2 cellular contexts compared by ENCODE assay signal in genomic region chr2:189149981-189150380, GRCh38.
TF ChIP-seq lines count a peak whose summit lies in the region.

No MANE protein-coding gene starts in this region.

TF ChIP-seq in liver, 16 proteins besides CTCF, POLR2A, EP300 and RAD21 (continued from another document):
- TF ChIP-seq MAX (IDR thresholded peaks at IDR 0.05) (no peak), FOXA2 (IDR thresholded peaks at IDR 0.05) (no peak), HNF4G (IDR thresholded peaks at IDR 0.05) (no peak), NR2F2 (IDR thresholded peaks at IDR 0.05) (no peak), JUND (IDR thresholded peaks at IDR 0.05) (peak in 1 of 2 donors; percentile 14), SP1 (IDR thresholded peaks at IDR 0.05) (peak; percentile 36), FOXA1 (IDR thresholded peaks at IDR 0.05) (no peak), TAF1 (conservative IDR thresholded peaks at IDR 0.05) (no peak)
- TF ChIP-seq, protein P1, sequence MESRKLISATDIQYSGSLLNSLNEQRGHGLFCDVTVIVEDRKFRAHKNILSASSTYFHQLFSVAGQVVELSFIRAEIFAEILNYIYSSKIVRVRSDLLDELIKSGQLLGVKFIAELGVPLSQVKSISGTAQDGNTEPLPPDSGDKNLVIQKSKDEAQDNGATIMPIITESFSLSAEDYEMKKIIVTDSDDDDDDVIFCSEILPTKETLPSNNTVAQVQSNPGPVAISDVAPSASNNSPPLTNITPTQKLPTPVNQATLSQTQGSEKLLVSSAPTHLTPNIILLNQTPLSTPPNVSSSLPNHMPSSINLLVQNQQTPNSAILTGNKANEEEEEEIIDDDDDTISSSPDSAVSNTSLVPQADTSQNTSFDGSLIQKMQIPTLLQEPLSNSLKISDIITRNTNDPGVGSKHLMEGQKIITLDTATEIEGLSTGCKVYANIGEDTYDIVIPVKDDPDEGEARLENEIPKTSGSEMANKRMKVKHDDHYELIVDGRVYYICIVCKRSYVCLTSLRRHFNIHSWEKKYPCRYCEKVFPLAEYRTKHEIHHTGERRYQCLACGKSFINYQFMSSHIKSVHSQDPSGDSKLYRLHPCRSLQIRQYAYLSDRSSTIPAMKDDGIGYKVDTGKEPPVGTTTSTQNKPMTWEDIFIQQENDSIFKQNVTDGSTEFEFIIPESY (IDR thresholded peaks at IDR 0.05): no peak
TF ChIP-seq in liver: peak in this region for 3.

TF ChIP-seq in HepG2, 621 proteins besides CTCF, POLR2A, EP300 and RAD21 (continued from another document):
- TF ChIP-seq BCLAF1 (IDR thresholded peaks at IDR 0.05) (no peak), KDM5A (IDR thresholded peaks at IDR 0.05; ENCODE audit: borderline replicate concordance, low read length) (no peak), SIX1 (CRISPR knock-in tag; IDR thresholded peaks at IDR 0.05; ENCODE audit: borderline replicate concordance) (no peak), ZSCAN9 (CRISPR knock-in tag; IDR thresholded peaks at IDR 0.05; ENCODE audit: borderline replicate concordance) (no peak), ZKSCAN8 (CRISPR knock-in tag; IDR thresholded peaks at IDR 0.05; ENCODE audit: borderline replicate concordance) (no peak), KLF11 (CRISPR knock-in tag; IDR thresholded peaks at IDR 0.05) (no peak), MAX (IDR thresholded peaks at IDR 0.05) (no peak), LRRFIP1 (CRISPR knock-in tag; conservative IDR thresholded peaks at IDR 0.05) (no peak), TBX2 (CRISPR knock-in tag; IDR thresholded peaks at IDR 0.05; ENCODE audit: borderline replicate concordance) (no peak), FOXK1 (CRISPR knock-in tag; IDR thresholded peaks at IDR 0.05; ENCODE audit: borderline replicate concordance, low read depth) (no peak), ZNF234 (CRISPR knock-in tag; conservative IDR thresholded peaks at IDR 0.05) (no peak), MEF2D (CRISPR knock-in tag; IDR thresholded peaks at IDR 0.05) (no peak), POGK (CRISPR knock-in tag; conservative IDR thresholded peaks at IDR 0.05) (no peak)
